9 cellular contexts compared by ENCODE assay signal in genomic region chr14:94581127-94581999, GRCh38. TPM values are rescaled to one million over a fixed set of nuclear protein-coding genes. Genes with fewer than 3 reads are reported as not detected.
DNase-seq lines count a peak whose midpoint lies in the region; ATAC-seq and TF ChIP-seq lines count a peak whose summit lies in the region.
"Had no signal": no experiment of that assay in that cellular context is flagged by ENCODE, and none has a peak within 500 bp of the region (broad histone marks: within the 10 kb centered on the region; RNA-seq: fewer than 3 reads in every experiment).

TSS of gene SERPINA5 (plus strand) at chr14:94581426. CDS start at chr14:94587363, 5,937 bp downstream.

- peaks cover 10% of the 10 kb centered on the region for H3K4me1 ChIP-seq in suprapubic skin

- peak within 1 kb of the TSS; percentile 35 for H3K27ac ChIP-seq in suprapubic skin

- no peak for TF ChIP-seq EP300 in suprapubic skin (IDR thresholded peaks at IDR 0.05)

- no peak for TF ChIP-seq POLR2A in suprapubic skin (IDR thresholded peaks at IDR 0.05)

- DNase-seq in LHCN-M2 (ENCODE audit: low read depth) (peak; percentile 7), ecto neural progenitor cell (ENCODE audit: low spot score) (peak; percentile 69), left kidney (ENCODE audit: low read depth, low spot score) (peak; percentile 62), suprapubic skin (ENCODE audit: low spot score in 2 of 2) (peak in 1 of 2 donors; percentile 72), H4 (ENCODE audit: low spot score) (no peak), NCI-H1436 treated with DMSO at 0.1 percent for 48 hours (lab: John Stamatoyannopoulos, UW) (no peak)
- DNase-seq: MV-4-11 had no signal

- H3K27me3 ChIP-seq in suprapubic skin: no peaks in the 10 kb centered on the region

- H3K4me3 ChIP-seq in suprapubic skin: no peak within 1 kb of the TSS

- H3K9me3 ChIP-seq in suprapubic skin: no peaks in the 10 kb centered on the region

- ATAC-seq in HG02798 (IDR thresholded peaks at IDR 0.05; ENCODE audit: poor library complexity, unreplicated experiment) (no peak), GM19035 (IDR thresholded peaks at IDR 0.05; ENCODE audit: unreplicated experiment) (no peak)

- H3K36me3 ChIP-seq in suprapubic skin: no peaks in the 10 kb centered on the region

- no peak for TF ChIP-seq CTCF in suprapubic skin (IDR thresholded peaks at IDR 0.05)

- 66% methylated on average over 10 of the region's 18 CpGs for WGBS in suprapubic skin

RNA-seq across cellular contexts. Expression of gene SERPINA5, which starts in this region (rescaled TPM):
- total RNA-seq in LHCN-M2 (2014; rRNA removed) (0.06 and 0.13 TPM in 2 replicates), suprapubic skin (1 to 10 TPM in 2 of 4 donors, under 1 TPM in 1, not detected in 1; 0.76 to 4.5 (median 1.9) TPM)
- polyA plus RNA-seq in LHCN-M2 (2012): 0.10 TPM
- 1.6 and 1.7 TPM in 2 replicates for total RNA-seq in H4 (2014; rRNA removed; shearing (Covaris generic))

Comparison
In these comparisons a context has a peak if more than half of its experiments do, and no peak if none do; other contexts are left out.
1. Peak in DNase-seq in LHCN-M2; RNA of the gene not detected or under 1 TPM.
2. DNase-seq: peak in ecto neural progenitor cell (single experiment) and left kidney (single experiment); none in H4 (single experiment) and NCI-H1436 treated with DMSO at 0.1 percent for 48 hours (single experiment).